ENCODE assay signal across 27 cellular contexts in the genomic region with DNA sequence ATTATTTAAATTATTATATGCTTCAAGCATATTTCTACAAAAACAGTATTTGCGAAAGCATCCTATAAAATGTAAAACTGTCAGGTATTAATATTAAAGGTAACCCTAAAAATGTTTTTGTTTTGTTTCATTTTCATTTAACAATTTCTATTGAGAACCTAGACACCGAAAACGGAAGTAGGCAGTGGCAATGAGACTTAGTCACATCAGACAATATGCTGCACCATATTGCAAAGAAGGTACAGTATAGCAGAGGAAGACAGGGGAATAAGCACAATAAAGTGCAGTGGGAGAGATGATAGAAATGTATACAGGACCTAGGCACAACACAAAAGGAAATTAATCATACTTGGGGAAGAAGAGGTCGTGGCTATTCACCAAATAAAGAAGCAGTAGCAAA. TPM values are rescaled to one million over a fixed set of nuclear protein-coding genes. Genes with fewer than 3 reads are reported as not detected.
DNase-seq lines count a peak whose midpoint lies in the region; ATAC-seq, FAIRE-seq and TF ChIP-seq lines count a peak whose summit lies in the region.
"Had no signal": no experiment of that assay in that cellular context is flagged by ENCODE, and none has a peak within 500 bp of the region (broad histone marks: within the 10 kb centered on the region; RNA-seq: fewer than 3 reads in every experiment).

No MANE protein-coding gene starts in this region.

- RAD21 ChIA-PET in GM12878 (lab: Charles Lee; ENCODE audit: unreplicated experiment): no interaction called here

- TF ChIP-seq CTCF in GM12878 (IDR thresholded peaks at IDR 0.05 in 2 of 3, conservative IDR thresholded peaks at IDR 0.05 in 1 of 3; ENCODE audit: control insufficient read depth in 2 of 3, extremely low read depth in 1 of 3, insufficient read depth in 1 of 3, low read depth in 3 of 3, low read length in 3 of 3): no peak

- H3K4me1 Mint-ChIP-seq in activated T-cell treated with anti-CD3 and anti-CD28 coated beads, Interleukin-2, amount 50 U/mL, for 24 hours (ENCODE audit: low read depth): peaks cover 11% of the 10 kb centered on the region
- H3K4me1 Mint-ChIP-seq: natural killer cell, WTC11 had no signal

- no peaks in the 10 kb centered on the region for H3K9me3 ChIP-seq in GM12878 (replicated peaks; ENCODE audit: control insufficient read depth, insufficient read depth, low read length)

- no peak overlapping the region for H3K4me3 ChIP-seq in GM12878
- H3K4me3 ChIP-seq: BLaER1, cardiac muscle cell had no signal

- no peak overlapping the region for H3K4me2 ChIP-seq in GM12878 (ENCODE audit: control insufficient read depth, insufficient read depth)
- H3K4me2 ChIP-seq: BLaER1 had no signal

- intact Hi-C loops in GM12878 (cut with micrococcal nuclease; ENCODE audit: unreplicated experiment): no loop called here

- no peak for TF ChIP-seq POLR2A in GM12878 (IDR thresholded peaks at IDR 0.05; ENCODE audit: low read depth, low read length)

- DNase-seq in GM12878 (ENCODE audit: low read depth, low spot score): no peak
- DNase-seq in retina: no peak
- DNase-seq in activated T-cell treated with anti-CD3 and anti-CD28 coated beads, Interleukin-2, amount 50 U/mL, for 24 hours: no peak
- no peak for DNase-seq in COR-L47 (lab: John Stamatoyannopoulos, UW)
- DNase-seq: ACHN; activated CD8-positive, alpha-beta memory T cell treated with anti-CD3 and anti-CD28 coated beads, Interleukin-2, amount 50 U/mL, for 4 hours; anterior cingulate cortex; GDM1; GOT3; midbrain; natural killer cell; NCI-H526 treated with DMSO at 0.1 percent for 48 hours had no signal

- no peaks in the 10 kb centered on the region for H3K27me3 ChIP-seq in GM12878 (replicated peaks in 1 of 2; ENCODE audit: control insufficient read depth in 2 of 2, insufficient read depth in 2 of 2, low read length in 1 of 2)
- H3K27me3 ChIP-seq: BLaER1, cardiac muscle cell had no signal

- in situ Hi-C loops in GM12878 (cut with MboI): no loop called here

- BruUV-seq in GM12878 (replicated peaks; lab: Mats Ljungman, UMichigan): no TSS peak

- ATAC-seq in GM18498 (IDR thresholded peaks at IDR 0.05; ENCODE audit: unreplicated experiment) (peak; percentile 78), GM21367 (IDR thresholded peaks at IDR 0.05; ENCODE audit: unreplicated experiment) (peak; percentile 75), HG03442 (IDR thresholded peaks at IDR 0.05; ENCODE audit: unreplicated experiment) (peak; percentile 57), GM12878 (peak; percentile 79)
- ATAC-seq: activated naive CD4-positive, alpha-beta T cell treated with anti-CD3 and anti-CD28 coated beads, Interleukin-2, amount 50 U/mL, for 72 hours; natural killer cell; WTC11 had no signal

- no peak overlapping the region for H3K4me3 Mint-ChIP-seq in activated T-cell treated with anti-CD3 and anti-CD28 coated beads, Interleukin-2, amount 50 U/mL, for 24 hours
- H3K4me3 Mint-ChIP-seq: natural killer cell, WTC11 had no signal

- TF ChIP-seq RAD21 in GM12878 (IDR thresholded peaks at IDR 0.05; ENCODE audit: insufficient read depth, low read depth, low read length): no peak

- WGBS in GM12878 (ENCODE audit: insufficient coverage, insufficient replicate concordance, low lambda C conversion rate, missing lambda C conversion rate): 59% methylated on average over 4 of the region's 4 CpGs

- no peak overlapping the region for H3K27ac ChIP-seq in GM12878 (ENCODE audit: control insufficient read depth, insufficient read depth)
- H3K27ac ChIP-seq: BLaER1, cardiac muscle cell had no signal

- SMC1A ChIA-PET in GM12878 (lab: Charles Lee; ENCODE audit: uncharacterized antibody, unreplicated experiment): no interaction called here

- H3K36me3 ChIP-seq in GM12878 (ENCODE audit: control insufficient read depth in 2 of 2, insufficient read depth in 2 of 2, low read length in 1 of 2): no peaks in the 10 kb centered on the region
- H3K36me3 ChIP-seq: BLaER1, cardiac muscle cell had no signal

- peak; percentile 59 for FAIRE-seq in GM12878 (lab: Jason Lieb, UNC)
- FAIRE-seq: endometrium, islet of Langerhans had no signal

- no peaks in the 10 kb centered on the region for H3K4me1 ChIP-seq in GM12878 (ENCODE audit: control insufficient read depth, insufficient read depth, low read length)
- H3K4me1 ChIP-seq: BLaER1 had no signal

- TF ChIP-seq EP300 in GM12878 (IDR thresholded peaks at IDR 0.05; ENCODE audit: borderline replicate concordance in 1 of 2, control insufficient read depth in 1 of 2, low read depth in 2 of 2, low read length in 2 of 2): no peak

- no peaks in the 10 kb centered on the region for H3K79me2 ChIP-seq in GM12878 (ENCODE audit: control insufficient read depth, insufficient read depth, low read length)

- CTCF ChIA-PET in GM12878 (lab: Yijun Ruan, JAX): no interaction called here

- no peak overlapping the region for H3K9ac ChIP-seq in GM12878 (ENCODE audit: control insufficient read depth, insufficient read depth, low read length)
- H3K9ac ChIP-seq: BLaER1 had no signal

- H2AFZ ChIP-seq in GM12878 (ENCODE audit: control insufficient read depth, low read depth, low read length): no peak overlapping the region; the same call in 1 of the 2 replicates

- POLR2A ChIA-PET in GM12878 (lab: Charles Lee): no interaction called here

- no peak overlapping the region for H3K27ac Mint-ChIP-seq in activated T-cell treated with anti-CD3 and anti-CD28 coated beads, Interleukin-2, amount 50 U/mL, for 24 hours
- H3K27ac Mint-ChIP-seq: activated naive CD4-positive, alpha-beta T cell treated with anti-CD3 and anti-CD28 coated beads, Interleukin-2, amount 50 U/mL, for 72 hours; activated T-helper 2 cell treated with anti-CD3 and anti-CD28 coated beads, Interferon-gamma antibody, Interleukin-2, Interleukin-4, amounts not matched to agents 10 μg/mL and 5 μg/mL and 100 μg/mL, durations not matched to agents 14 hours and 24 hours and 36 hours; IgD-negative memory B cell; natural killer cell; WTC11 had no signal

- no peaks in the 10 kb centered on the region for H3K9me3 Mint-ChIP-seq in activated T-cell treated with anti-CD3 and anti-CD28 coated beads, Interleukin-2, amount 50 U/mL, for 24 hours
- H3K9me3 Mint-ChIP-seq: activated T-helper 2 cell treated with anti-CD3 and anti-CD28 coated beads, Interferon-gamma antibody, Interleukin-2, Interleukin-4, amounts not matched to agents 10 μg/mL and 5 μg/mL and 100 μg/mL, durations not matched to agents 14 hours and 24 hours and 36 hours; natural killer cell had no signal

- no peaks in the 10 kb centered on the region for H3K27me3 Mint-ChIP-seq in activated T-cell treated with anti-CD3 and anti-CD28 coated beads, Interleukin-2, amount 50 U/mL, for 24 hours

- H3K36me3 Mint-ChIP-seq in activated T-cell treated with anti-CD3 and anti-CD28 coated beads, Interleukin-2, amount 50 U/mL, for 24 hours (ENCODE audit: low read depth): no peaks in the 10 kb centered on the region
- H3K36me3 Mint-ChIP-seq: activated naive CD4-positive, alpha-beta T cell treated with anti-CD3 and anti-CD28 coated beads, Interleukin-2, amount 50 U/mL, for 72 hours; IgD-negative memory B cell; natural killer cell had no signal

- no peaks in the 10 kb centered on the region for H4K20me1 ChIP-seq in GM12878 (ENCODE audit: control insufficient read depth, insufficient read depth)
- H4K20me1 ChIP-seq: BLaER1 had no signal

TF ChIP-seq in GM12878, 131 proteins besides CTCF, POLR2A, EP300 and RAD21:
- TF ChIP-seq YY1 (IDR thresholded peaks at IDR 0.05; ENCODE audit: low read depth, low read length): no peak
- no peak for TF ChIP-seq IKZF1 (conservative IDR thresholded peaks at IDR 0.05)
- no peak for TF ChIP-seq ESRRA (IDR thresholded peaks at IDR 0.05; ENCODE audit: low read length)
- no peak for TF ChIP-seq ZNF217 (IDR thresholded peaks at IDR 0.05)
- TF ChIP-seq ZNF384 (IDR thresholded peaks at IDR 0.05; ENCODE audit: borderline replicate concordance, low read depth, low read length): no peak
- TF ChIP-seq CBX3 (IDR thresholded peaks at IDR 0.05; ENCODE audit: borderline replicate concordance, low read depth): no peak
- no peak for TF ChIP-seq POLR2AphosphoS5 (IDR thresholded peaks at IDR 0.05; ENCODE audit: low read length)
- no peak for TF ChIP-seq CREM (IDR thresholded peaks at IDR 0.05; ENCODE audit: low read depth)
- TF ChIP-seq STAT3 (IDR thresholded peaks at IDR 0.05; ENCODE audit: low read depth, low read length): no peak
TF ChIP-seq in GM12878: peak in this region for 0.

RNA-seq across cellular contexts. Expression of a gene that starts 12.2 kb away (rescaled TPM):
- not detected in 2 replicates for total RNA-seq in GM12878 (2013; cell fraction: nucleolus; rRNA removed)
- total RNA-seq in GM12878 (2014; rRNA removed) (not detected in 2 replicates), GM12878 (2014; rRNA removed; fragmentation: Illumina TruSeq; extraction: Trizol) (not detected in 2 replicates), GM12878 (2021) (not detected in 2 replicates)
- polyA plus RNA-seq in GM12878 (2011; ENCODE audit: low read depth): not detected
- polyA plus RNA-seq in GM12878 (2011; rRNA removed) (not detected in 2 replicates), GM12878 (2014; fragmentation: Illumina TruSeq; extraction: Trizol) (not detected in 2 replicates), GM12878 (2014; fragmentation: Nextera tagmentation; extraction: Ambion mirVana) (not detected), GM12878 (2014; rRNA removed) (not detected in 2 replicates), GM12878 (2016; fragmentation: Nextera tagmentation; extraction: Ambion mirVana) (not detected)
- polyA plus RNA-seq in GM12878 (2011; cell fraction: cytosol; rRNA removed): not detected in 2 replicates
- 0.01 TPM in 1 of 2 replicates, not detected in the other for polyA plus RNA-seq in GM12878 (2011; cell fraction: nucleus; rRNA removed)
- polyA plus RNA-seq in GM12878 (2012): not detected in 2 replicates
- not detected in 2 replicates for polyA minus RNA-seq in GM12878 (2011; rRNA and poly(A)+ RNA removed)
- polyA minus RNA-seq in GM12878 (2011; cell fraction: cytosol; rRNA and poly(A)+ RNA removed): not detected in 2 replicates
- not detected in 2 replicates for polyA minus RNA-seq in GM12878 (2011; cell fraction: nucleus; rRNA and poly(A)+ RNA removed)
- total RNA-seq: activated naive CD4-positive, alpha-beta T cell treated with anti-CD3 and anti-CD28 coated beads, Interleukin-2, amount 50 U/mL, for 72 hours; activated T-helper 2 cell treated with anti-CD3 and anti-CD28 coated beads, Interferon-gamma antibody, Interleukin-2, Interleukin-4, amounts not matched to agents 10 μg/mL and 5 μg/mL and 100 μg/mL, durations not matched to agents 14 hours and 24 hours and 36 hours; liver; MCF 10A; natural killer cell; renal cortical epithelial cell had no signal
- polyA plus RNA-seq: cardiac muscle cell, IgD-negative memory B cell, urinary bladder had no signal
